Comparison of ENCODE assay signal across 1 cellular context in the genomic region with DNA sequence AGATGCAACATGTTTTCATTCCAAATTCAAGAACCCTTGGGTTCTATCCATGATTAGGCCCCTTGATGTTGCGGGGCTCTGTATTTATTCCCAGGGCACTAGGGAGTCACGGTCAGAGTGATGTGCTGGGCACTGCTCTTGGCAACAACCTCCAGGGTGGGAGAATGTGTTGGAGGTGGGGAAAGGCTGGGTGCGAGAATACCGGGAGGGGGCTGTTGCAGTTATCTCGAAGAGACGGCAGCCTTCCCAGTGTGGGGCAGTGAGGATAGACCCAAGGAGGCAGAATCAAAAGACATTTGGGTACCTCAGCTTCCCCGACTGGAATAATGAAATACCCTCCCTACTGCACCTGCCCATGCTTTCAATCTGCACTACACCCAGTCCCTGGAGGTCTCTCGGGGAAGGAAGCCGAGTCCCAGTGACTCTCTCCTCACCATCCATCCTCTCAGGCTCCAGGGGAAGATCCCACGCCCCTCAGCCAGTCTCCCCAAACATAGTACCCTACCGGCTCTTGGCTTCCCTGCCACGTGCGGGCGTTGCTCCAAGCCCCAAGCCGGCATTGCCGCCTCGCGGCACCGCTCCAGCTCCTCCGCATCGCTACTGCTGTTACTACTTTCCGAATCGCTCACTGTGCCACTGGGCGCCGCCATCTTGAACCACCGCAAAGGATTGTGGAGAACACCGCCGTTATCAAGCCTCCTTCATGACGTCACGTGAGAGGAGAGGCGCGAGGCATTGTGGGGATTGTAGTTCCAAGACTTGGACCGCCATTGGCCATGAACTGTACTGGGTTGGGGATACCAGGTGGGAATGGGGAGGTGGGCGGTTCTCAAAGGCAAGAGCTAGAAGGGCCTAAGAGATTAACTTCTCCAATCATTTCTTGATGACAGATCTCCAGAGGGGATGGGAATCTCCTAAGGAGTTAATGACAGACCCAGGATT.
TF ChIP-seq lines count a peak whose summit lies in the region.

A gene with protein sequence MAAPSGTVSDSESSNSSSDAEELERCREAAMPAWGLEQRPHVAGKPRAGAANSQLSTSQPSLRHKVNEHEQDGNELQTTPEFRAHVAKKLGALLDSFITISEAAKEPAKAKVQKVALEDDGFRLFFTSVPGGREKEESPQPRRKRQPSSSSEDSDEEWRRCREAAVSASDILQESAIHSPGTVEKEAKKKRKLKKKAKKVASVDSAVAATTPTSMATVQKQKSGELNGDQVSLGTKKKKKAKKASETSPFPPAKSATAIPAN (minus strand): TSS at position 663 of the 942 bp plus-strand sequence. CDS start 13 bp downstream, at position 650.

TF ChIP-seq in HepG2, 621 proteins besides CTCF, POLR2A, EP300 and RAD21 (continued from another document and continues in another):
- TF ChIP-seq NFAT5 (CRISPR knock-in tag; IDR thresholded peaks at IDR 0.05) (peak; percentile 47; the same call in 1 of the 2 replicates), SAP130 (CRISPR knock-in tag; IDR thresholded peaks at IDR 0.05; ENCODE audit: low read depth) (peak; percentile 91), ZNF777 (CRISPR knock-in tag; IDR thresholded peaks at IDR 0.05) (no peak), ELF1 (CRISPR knock-in tag; IDR thresholded peaks at IDR 0.05) (peak; percentile 67), ZNF318 (CRISPR knock-in tag; IDR thresholded peaks at IDR 0.05) (no peak), NONO (IDR thresholded peaks at IDR 0.05) (no peak), NONO (CRISPR knock-in tag; conservative IDR thresholded peaks at IDR 0.05) (peak; percentile 94), AGO1 (IDR thresholded peaks at IDR 0.05; ENCODE audit: low read depth, low read length, poor library complexity, severe bottlenecking) (no peak), SP140L (CRISPR knock-in tag; IDR thresholded peaks at IDR 0.05; ENCODE audit: borderline replicate concordance) (no peak), ZKSCAN1 (IDR thresholded peaks at IDR 0.05; ENCODE audit: low read length) (no peak), GFI1 (CRISPR knock-in tag; IDR thresholded peaks at IDR 0.05; ENCODE audit: borderline replicate concordance) (no peak), ZSCAN25 (CRISPR knock-in tag; IDR thresholded peaks at IDR 0.05) (peak; percentile 33; the same call in 1 of the 2 replicates), LCORL (IDR thresholded peaks at IDR 0.05) (no peak), LCORL (CRISPR knock-in tag; IDR thresholded peaks at IDR 0.05) (no peak), FLYWCH1 (CRISPR knock-in tag; IDR thresholded peaks at IDR 0.05) (no peak), ZEB1 (IDR thresholded peaks at IDR 0.05; ENCODE audit: insufficient replicate concordance, low read depth) (no peak), ZNF335 (CRISPR knock-in tag; IDR thresholded peaks at IDR 0.05) (peak; percentile 80; the same call in 1 of the 2 replicates)
- TF ChIP-seq, protein P1, sequence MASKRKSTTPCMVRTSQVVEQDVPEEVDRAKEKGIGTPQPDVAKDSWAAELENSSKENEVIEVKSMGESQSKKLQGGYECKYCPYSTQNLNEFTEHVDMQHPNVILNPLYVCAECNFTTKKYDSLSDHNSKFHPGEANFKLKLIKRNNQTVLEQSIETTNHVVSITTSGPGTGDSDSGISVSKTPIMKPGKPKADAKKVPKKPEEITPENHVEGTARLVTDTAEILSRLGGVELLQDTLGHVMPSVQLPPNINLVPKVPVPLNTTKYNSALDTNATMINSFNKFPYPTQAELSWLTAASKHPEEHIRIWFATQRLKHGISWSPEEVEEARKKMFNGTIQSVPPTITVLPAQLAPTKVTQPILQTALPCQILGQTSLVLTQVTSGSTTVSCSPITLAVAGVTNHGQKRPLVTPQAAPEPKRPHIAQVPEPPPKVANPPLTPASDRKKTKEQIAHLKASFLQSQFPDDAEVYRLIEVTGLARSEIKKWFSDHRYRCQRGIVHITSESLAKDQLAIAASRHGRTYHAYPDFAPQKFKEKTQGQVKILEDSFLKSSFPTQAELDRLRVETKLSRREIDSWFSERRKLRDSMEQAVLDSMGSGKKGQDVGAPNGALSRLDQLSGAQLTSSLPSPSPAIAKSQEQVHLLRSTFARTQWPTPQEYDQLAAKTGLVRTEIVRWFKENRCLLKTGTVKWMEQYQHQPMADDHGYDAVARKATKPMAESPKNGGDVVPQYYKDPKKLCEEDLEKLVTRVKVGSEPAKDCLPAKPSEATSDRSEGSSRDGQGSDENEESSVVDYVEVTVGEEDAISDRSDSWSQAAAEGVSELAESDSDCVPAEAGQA (IDR thresholded peaks at IDR 0.05; ENCODE audit: low read depth), result peak; percentile 85
- TF ChIP-seq, protein P1 (CRISPR knock-in tag; IDR thresholded peaks at IDR 0.05; ENCODE audit: borderline replicate concordance), result no peak
- TF ChIP-seq, protein P2, sequence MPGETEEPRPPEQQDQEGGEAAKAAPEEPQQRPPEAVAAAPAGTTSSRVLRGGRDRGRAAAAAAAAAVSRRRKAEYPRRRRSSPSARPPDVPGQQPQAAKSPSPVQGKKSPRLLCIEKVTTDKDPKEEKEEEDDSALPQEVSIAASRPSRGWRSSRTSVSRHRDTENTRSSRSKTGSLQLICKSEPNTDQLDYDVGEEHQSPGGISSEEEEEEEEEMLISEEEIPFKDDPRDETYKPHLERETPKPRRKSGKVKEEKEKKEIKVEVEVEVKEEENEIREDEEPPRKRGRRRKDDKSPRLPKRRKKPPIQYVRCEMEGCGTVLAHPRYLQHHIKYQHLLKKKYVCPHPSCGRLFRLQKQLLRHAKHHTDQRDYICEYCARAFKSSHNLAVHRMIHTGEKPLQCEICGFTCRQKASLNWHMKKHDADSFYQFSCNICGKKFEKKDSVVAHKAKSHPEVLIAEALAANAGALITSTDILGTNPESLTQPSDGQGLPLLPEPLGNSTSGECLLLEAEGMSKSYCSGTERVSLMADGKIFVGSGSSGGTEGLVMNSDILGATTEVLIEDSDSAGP (CRISPR knock-in tag; IDR thresholded peaks at IDR 0.05; ENCODE audit: borderline replicate concordance), result peak; percentile 58; the same call in 1 of the 2 replicates
- TF ChIP-seq, protein P3, sequence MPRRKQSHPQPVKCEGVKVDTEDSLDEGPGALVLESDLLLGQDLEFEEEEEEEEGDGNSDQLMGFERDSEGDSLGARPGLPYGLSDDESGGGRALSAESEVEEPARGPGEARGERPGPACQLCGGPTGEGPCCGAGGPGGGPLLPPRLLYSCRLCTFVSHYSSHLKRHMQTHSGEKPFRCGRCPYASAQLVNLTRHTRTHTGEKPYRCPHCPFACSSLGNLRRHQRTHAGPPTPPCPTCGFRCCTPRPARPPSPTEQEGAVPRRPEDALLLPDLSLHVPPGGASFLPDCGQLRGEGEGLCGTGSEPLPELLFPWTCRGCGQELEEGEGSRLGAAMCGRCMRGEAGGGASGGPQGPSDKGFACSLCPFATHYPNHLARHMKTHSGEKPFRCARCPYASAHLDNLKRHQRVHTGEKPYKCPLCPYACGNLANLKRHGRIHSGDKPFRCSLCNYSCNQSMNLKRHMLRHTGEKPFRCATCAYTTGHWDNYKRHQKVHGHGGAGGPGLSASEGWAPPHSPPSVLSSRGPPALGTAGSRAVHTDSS (CRISPR knock-in tag; conservative IDR thresholded peaks at IDR 0.05), result no peak
- TF ChIP-seq, protein P4, sequence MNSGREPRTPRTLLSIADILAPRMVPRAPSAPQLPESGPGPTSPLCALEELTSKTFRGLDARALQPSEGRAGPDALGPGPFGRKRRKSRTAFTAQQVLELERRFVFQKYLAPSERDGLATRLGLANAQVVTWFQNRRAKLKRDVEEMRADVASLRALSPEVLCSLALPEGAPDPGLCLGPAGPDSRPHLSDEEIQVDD (CRISPR knock-in tag; IDR thresholded peaks at IDR 0.05; ENCODE audit: borderline replicate concordance), result 0 out of 2 replicates have a peak, but pooled peaks have one; percentile 58
